Comparison of ENCODE assay signal across 9 cellular contexts in genomic region chr4:86223472-86223871, GRCh38.
DNase-seq lines count a peak whose midpoint lies in the region; ATAC-seq lines count a peak whose summit lies in the region.
"Had no signal": no experiment of that assay in that cellular context is flagged by ENCODE, and none has a peak within 500 bp of the region (broad histone marks: within the 10 kb centered on the region; RNA-seq: fewer than 3 reads in every experiment).

No MANE protein-coding gene starts in this region.

- no peaks in the 10 kb centered on the region for H3K9me3 Mint-ChIP-seq in activated CD4-positive, alpha-beta T cell treated with anti-CD3 and anti-CD28 coated beads, Interleukin-2, amount 10 ng/mL, durations not matched to agents 24 days and 14 days

- no peaks in the 10 kb centered on the region for H3K36me3 Mint-ChIP-seq in activated CD4-positive, alpha-beta T cell treated with anti-CD3 and anti-CD28 coated beads, Interleukin-2, amount 10 ng/mL, durations not matched to agents 24 days and 14 days (ENCODE audit: low read depth)
- no peaks in the 10 kb centered on the region for H3K36me3 Mint-ChIP-seq in T-helper 17 cell (ENCODE audit: low read depth)

- H3K27ac Mint-ChIP-seq in activated CD4-positive, alpha-beta T cell treated with anti-CD3 and anti-CD28 coated beads, Interleukin-2, amount 10 ng/mL, durations not matched to agents 24 days and 14 days, result no peak overlapping the region
- H3K27ac Mint-ChIP-seq in T-helper 17 cell, result no peak overlapping the region
- H3K27ac Mint-ChIP-seq: brain had no signal

- H3K27me3 Mint-ChIP-seq in activated CD4-positive, alpha-beta T cell treated with anti-CD3 and anti-CD28 coated beads, Interleukin-2, amount 10 ng/mL, durations not matched to agents 24 days and 14 days, result no peaks in the 10 kb centered on the region
- H3K27me3 Mint-ChIP-seq in T-helper 17 cell, result no peaks in the 10 kb centered on the region
- H3K27me3 Mint-ChIP-seq: brain had no signal

- intact Hi-C loops in activated CD4-positive, alpha-beta T cell treated with anti-CD3 and anti-CD28 coated beads, Interleukin-2, amount 10 ng/mL, durations not matched to agents 24 days and 14 days (cut with micrococcal nuclease), result no loop called here

- DNase-seq in activated CD4-positive, alpha-beta T cell treated with anti-CD3 and anti-CD28 coated beads for 48 hours, result peak; percentile 3
- no peak for DNase-seq in activated CD4-positive, alpha-beta T cell treated with anti-CD3 and anti-CD28 coated beads, Interleukin-2, amount 10 ng/mL, durations not matched to agents 24 days and 14 days
- DNase-seq in SW480 (ENCODE audit: low spot score) (peak; percentile 14), lung microvascular endothelial cell (ENCODE audit: low read depth in 2 of 2) (peak; percentile 18 to 26), T-helper 17 cell (no peak)
- DNase-seq in NK-92 treated with Interleukin-12 subunit alpha and Interleukin-12 subunit beta, amount 100 ng/mL, for 24 hours (lab: John Stamatoyannopoulos, UW), result no peak

- H3K9me3 ChIP-seq in T-helper 17 cell (ENCODE audit: control insufficient read depth, low read length, poor library complexity, severe bottlenecking), result no peaks in the 10 kb centered on the region

- no peak overlapping the region for H3K4me3 Mint-ChIP-seq in activated CD4-positive, alpha-beta T cell treated with anti-CD3 and anti-CD28 coated beads, Interleukin-2, amount 10 ng/mL, durations not matched to agents 24 days and 14 days
- H3K4me3 Mint-ChIP-seq in T-helper 17 cell, result no peak overlapping the region
- H3K4me3 Mint-ChIP-seq: brain had no signal

- ATAC-seq in HG03097 (IDR thresholded peaks at IDR 0.05; ENCODE audit: low FRiP score, unreplicated experiment) (peak; percentile 62), T-helper 17 cell (no peak), HG03571 (IDR thresholded peaks at IDR 0.05; ENCODE audit: unreplicated experiment) (no peak)

- H3K4me1 Mint-ChIP-seq in activated CD4-positive, alpha-beta T cell treated with anti-CD3 and anti-CD28 coated beads, Interleukin-2, amount 10 ng/mL, durations not matched to agents 24 days and 14 days, result no peaks in the 10 kb centered on the region
- no peaks in the 10 kb centered on the region for H3K4me1 Mint-ChIP-seq in T-helper 17 cell

Comparison
In these comparisons a context has a peak if more than half of its experiments do, and no peak if none do; other contexts are left out.
1. DNase-seq: peak in activated CD4-positive, alpha-beta T cell treated with anti-CD3 and anti-CD28 coated beads for 48 hours (single experiment), SW480 (single experiment) and lung microvascular endothelial cell (2 of 2); none in activated CD4-positive, alpha-beta T cell treated with anti-CD3 and anti-CD28 coated beads, Interleukin-2, amount 10 ng/mL, durations not matched to agents 24 days and 14 days (single experiment), NK-92 treated with Interleukin-12 subunit alpha and Interleukin-12 subunit beta, amount 100 ng/mL, for 24 hours (single experiment) and T-helper 17 cell (0 of 3).